ENCODE assay signal across 14 cellular contexts in the genomic region with DNA sequence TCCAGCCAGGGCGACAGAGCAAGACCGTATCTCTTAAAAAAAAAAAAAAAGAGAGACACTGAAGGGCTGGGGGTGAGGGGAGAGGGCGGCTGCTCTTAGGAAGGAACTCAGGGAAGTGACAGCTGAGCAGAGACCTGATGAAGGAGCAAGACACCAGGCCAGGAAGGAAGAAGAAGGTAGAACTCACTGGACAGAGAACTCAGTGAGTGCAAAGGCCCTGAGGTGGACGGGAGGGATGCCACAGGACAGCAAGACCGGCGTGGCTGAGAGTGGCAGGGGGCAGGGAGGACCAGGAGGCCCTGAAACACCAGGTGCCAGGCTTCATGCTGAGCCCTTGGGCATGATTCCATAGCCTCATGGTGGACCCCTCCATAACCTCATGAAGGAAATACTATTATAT.
"Had no signal": no experiment of that assay in that cellular context is flagged by ENCODE, and none has a peak within 500 bp of the region (broad histone marks: within the 10 kb centered on the region; RNA-seq: fewer than 3 reads in every experiment).

No MANE protein-coding gene starts in this region.

- H3K27me3 Mint-ChIP-seq: activated naive CD8-positive, alpha-beta T cell treated with anti-CD3 and anti-CD28 coated beads for 36 hours had no signal

- H3K9me3 Mint-ChIP-seq: activated CD4-positive, alpha-beta memory T cell treated with anti-CD3 and anti-CD28 coated beads for 36 hours; activated naive CD8-positive, alpha-beta T cell treated with anti-CD3 and anti-CD28 coated beads for 36 hours; activated T-cell treated with anti-CD3 and anti-CD28 coated beads, Interleukin-2, amount 50 U/mL, for 4 hours; natural killer cell treated with Interleukin-12 subunit alpha and Interleukin-12 subunit beta and Interleukin-15 and Interleukin-18, amount 100 ng/mL, for 72 hours had no signal

- H3K36me3 Mint-ChIP-seq: activated CD4-positive, alpha-beta memory T cell treated with anti-CD3 and anti-CD28 coated beads for 36 hours; activated naive CD8-positive, alpha-beta T cell treated with anti-CD3 and anti-CD28 coated beads for 36 hours; natural killer cell treated with Interleukin-12 subunit alpha and Interleukin-12 subunit beta and Interleukin-15 and Interleukin-18, amount 100 ng/mL, for 72 hours had no signal

- H3K4me3 ChIP-seq: breast epithelium, colonic mucosa, pancreas, SJCRH30, skin epidermis had no signal

- H3K4me1 ChIP-seq: pancreas had no signal

- H3K4me3 Mint-ChIP-seq: activated CD4-positive, alpha-beta memory T cell treated with anti-CD3 and anti-CD28 coated beads for 36 hours; activated naive CD8-positive, alpha-beta T cell treated with anti-CD3 and anti-CD28 coated beads for 36 hours; activated T-cell treated with anti-CD3 and anti-CD28 coated beads, Interleukin-2, amount 50 U/mL, for 4 hours; natural killer cell treated with Interleukin-12 subunit alpha and Interleukin-12 subunit beta and Interleukin-15 and Interleukin-18, amount 100 ng/mL, for 72 hours had no signal

- DNase-seq: activated CD4-positive, alpha-beta memory T cell treated with anti-CD3 and anti-CD28 coated beads for 36 hours; activated CD4-positive, CD25-positive, alpha-beta regulatory T cell treated with anti-CD3 and anti-CD28 coated beads, Interleukin-2, amount 50 U/mL, for 72 hours; activated gamma-delta T cell; activated naive CD8-positive, alpha-beta T cell treated with anti-CD3 and anti-CD28 coated beads for 36 hours; activated T-cell treated with anti-CD3 and anti-CD28 coated beads, Interleukin-2, amount 50 U/mL, for 4 hours; colonic mucosa; effector CD8-positive, alpha-beta T cell; SJCRH30; stimulated activated CD4-positive, alpha-beta T cell treated with anti-CD3 and anti-CD28 coated beads, Interleukin-4, amount 100 ng/mL, for 4 hours; trophoblast cell had no signal

- H3K9me3 ChIP-seq: breast epithelium, colonic mucosa, pancreas, SJCRH30 had no signal

- ATAC-seq: activated T-cell treated with anti-CD3 and anti-CD28 coated beads, Interleukin-2, amount 50 U/mL, for 4 hours; natural killer cell treated with Interleukin-12 subunit alpha and Interleukin-12 subunit beta and Interleukin-15 and Interleukin-18, amount 100 ng/mL, for 72 hours; pancreas had no signal

- H3K27me3 ChIP-seq: breast epithelium, colonic mucosa, pancreas, SJCRH30 had no signal

- H3K36me3 ChIP-seq: breast epithelium, colonic mucosa, pancreas had no signal

- H3K27ac ChIP-seq: pancreas had no signal

- H3K27ac Mint-ChIP-seq: activated CD4-positive, alpha-beta memory T cell treated with anti-CD3 and anti-CD28 coated beads for 36 hours; activated naive CD8-positive, alpha-beta T cell treated with anti-CD3 and anti-CD28 coated beads for 36 hours had no signal
